Comparison of ENCODE assay signal across 2 cellular contexts in genomic region chr19:14669940-14670339, GRCh38.
TF ChIP-seq lines count a peak whose summit lies in the region.

No MANE protein-coding gene starts in this region.

TF ChIP-seq in HepG2, 621 proteins besides CTCF, POLR2A, EP300 and RAD21:
- no peak for TF ChIP-seq ZFP1 (CRISPR knock-in tag; IDR thresholded peaks at IDR 0.05)
- TF ChIP-seq ZNF331 (CRISPR knock-in tag; IDR thresholded peaks at IDR 0.05), result peak; percentile 72; the same call in 1 of the 2 replicates
- no peak for TF ChIP-seq PAXIP1 (CRISPR knock-in tag; conservative IDR thresholded peaks at IDR 0.05)
- no peak for TF ChIP-seq NPAS2 (CRISPR knock-in tag; IDR thresholded peaks at IDR 0.05; ENCODE audit: borderline replicate concordance)

TF ChIP-seq in GM23338, 12 proteins besides CTCF, POLR2A, EP300 and RAD21:
- peak; percentile 57; the same call in 1 of the 2 replicates for TF ChIP-seq ZNF331 (CRISPR knock-in tag; IDR thresholded peaks at IDR 0.05; ENCODE audit: low read depth)
- no peak for TF ChIP-seq EZH2phosphoT487 (IDR thresholded peaks at IDR 0.05; ENCODE audit: unreplicated experiment)
